Comparison of ENCODE assay signal across 12 cellular contexts in genomic region chr19:3537438-3538240, GRCh38. TPM values are rescaled to one million over a fixed set of nuclear protein-coding genes. Genes with fewer than 3 reads are reported as not detected.
DNase-seq lines count a peak whose midpoint lies in the region; ATAC-seq and TF ChIP-seq lines count a peak whose summit lies in the region.
"Had no signal": no experiment of that assay in that cellular context is flagged by ENCODE, and none has a peak within 500 bp of the region (broad histone marks: within the 10 kb centered on the region; RNA-seq: fewer than 3 reads in every experiment).

No MANE protein-coding gene starts in this region.

- H3K9me3 ChIP-seq in trophoblast cell (ENCODE audit: insufficient read depth, low read depth, low read length) (no peaks in the 10 kb centered on the region), BE2C (no peaks in the 10 kb centered on the region)

- H3K27me3 Mint-ChIP-seq in activated naive CD8-positive, alpha-beta T cell treated with anti-CD3 and anti-CD28 coated beads, Interleukin-2, amount 10 ng/mL, durations not matched to agents 7 days and 5 days = no peaks in the 10 kb centered on the region

- no peak for TF ChIP-seq CTCF in BE2C (IDR thresholded peaks at IDR 0.05; ENCODE audit: low read depth, low read length)

- peaks cover 1% of the 10 kb centered on the region for H3K4me1 Mint-ChIP-seq in activated naive CD8-positive, alpha-beta T cell treated with anti-CD3 and anti-CD28 coated beads, Interleukin-2, amount 10 ng/mL, durations not matched to agents 7 days and 5 days

- H3K79me2 ChIP-seq in trophoblast cell (ENCODE audit: control insufficient read depth, insufficient read depth, low read length, poor library complexity) = no peaks in the 10 kb centered on the region

- no peak overlapping the region for H3K4me3 ChIP-seq in trophoblast cell (ENCODE audit: low read depth, low read length)
- H3K4me3 ChIP-seq in BE2C (ENCODE audit: low read depth, low read length) = no peak overlapping the region
- H3K4me3 ChIP-seq: coronary artery had no signal

- H3K9me3 Mint-ChIP-seq in activated naive CD8-positive, alpha-beta T cell treated with anti-CD3 and anti-CD28 coated beads, Interleukin-2, amount 10 ng/mL, durations not matched to agents 7 days and 5 days = no peaks in the 10 kb centered on the region

- H2BK120ac ChIP-seq in trophoblast cell (ENCODE audit: insufficient read depth, low read length, poor library complexity) = no peak overlapping the region

- H3K27ac ChIP-seq in trophoblast cell (ENCODE audit: low read depth, low read length) = no peak overlapping the region

- peak; percentile 33 for DNase-seq in HK-2 (ENCODE audit: unreplicated experiment)
- no peak for DNase-seq in activated naive CD8-positive, alpha-beta T cell treated with anti-CD3 and anti-CD28 coated beads, Interleukin-2, amount 10 ng/mL, durations not matched to agents 7 days and 5 days
- peak; percentile 43 to 53 for DNase-seq in trophoblast cell
- no peak for DNase-seq in AG20443 (ENCODE audit: low spot score)
- no peak for DNase-seq in BE2C
- DNase-seq: NCI-H1048; NK-92 treated with Interleukin-12 subunit alpha and Interleukin-12 subunit beta, amount 100 ng/mL, for 24 hours; stimulated activated CD4-positive, alpha-beta T cell treated with anti-CD3 and anti-CD28 coated beads, Interleukin-15, amount 100 ng/mL, for 24 hours had no signal

- ATAC-seq in activated naive CD8-positive, alpha-beta T cell treated with anti-CD3 and anti-CD28 coated beads, Interleukin-2, amount 10 ng/mL, durations not matched to agents 7 days and 5 days (ENCODE audit: low read depth) = peak; percentile 9
- no peak for ATAC-seq in HG03095 (IDR thresholded peaks at IDR 0.05; ENCODE audit: unreplicated experiment)

- H4K8ac ChIP-seq in trophoblast cell (ENCODE audit: low read depth, low read length) = no peak overlapping the region

- H3K27ac Mint-ChIP-seq in activated naive CD8-positive, alpha-beta T cell treated with anti-CD3 and anti-CD28 coated beads, Interleukin-2, amount 10 ng/mL, durations not matched to agents 7 days and 5 days = peak overlapping the region; percentile 58

- no peak overlapping the region for H3K18ac ChIP-seq in trophoblast cell (ENCODE audit: low read length)

- H3K4me2 ChIP-seq in trophoblast cell (ENCODE audit: low read length) = no peak overlapping the region

- no peak overlapping the region for H3K14ac ChIP-seq in trophoblast cell (ENCODE audit: low read length)

- peak overlapping the region; percentile 9 for H2AK5ac ChIP-seq in trophoblast cell (ENCODE audit: low read length)

- H3K4me1 ChIP-seq in trophoblast cell (ENCODE audit: control insufficient read depth in 1 of 2, insufficient read depth in 2 of 2, low read length in 2 of 2) = peaks cover 2 to 11% of the 10 kb centered on the region in 2 experiments
- no peaks in the 10 kb centered on the region for H3K4me1 ChIP-seq in BE2C

- peak overlapping the region; percentile 41 for H2BK12ac ChIP-seq in trophoblast cell (ENCODE audit: low read length)

- H3K9ac ChIP-seq in trophoblast cell (ENCODE audit: low read length) = no peak overlapping the region

- H3K23ac ChIP-seq in trophoblast cell (ENCODE audit: low read length) = no peak overlapping the region

- H3K4me3 Mint-ChIP-seq in activated naive CD8-positive, alpha-beta T cell treated with anti-CD3 and anti-CD28 coated beads, Interleukin-2, amount 10 ng/mL, durations not matched to agents 7 days and 5 days = no peak overlapping the region

- no CpG with 5 or more reads among the region's 22 CpGs for WGBS in trophoblast cell (ENCODE audit: extremely low coverage, insufficient coverage, insufficient read length)

- no peak overlapping the region for H2BK5ac ChIP-seq in trophoblast cell (ENCODE audit: low read depth, low read length, poor library complexity)

- H3K36me3 Mint-ChIP-seq in activated naive CD8-positive, alpha-beta T cell treated with anti-CD3 and anti-CD28 coated beads, Interleukin-2, amount 10 ng/mL, durations not matched to agents 7 days and 5 days = peaks cover 17% of the 10 kb centered on the region

- peak overlapping the region; percentile 21 for H4K12ac ChIP-seq in trophoblast cell (ENCODE audit: low read depth, low read length)

- H3K4ac ChIP-seq in trophoblast cell (ENCODE audit: low read depth, low read length) = no peak overlapping the region

- no peak overlapping the region for H2AFZ ChIP-seq in trophoblast cell (ENCODE audit: insufficient read depth, low read length, poor library complexity)

- H3K36me3 ChIP-seq in trophoblast cell (ENCODE audit: control insufficient read depth in 1 of 2, insufficient read depth in 2 of 2, low read length in 2 of 2) (peaks cover 61 to 62% of the 10 kb centered on the region in 2 experiments), BE2C (peaks cover 24% of the 10 kb centered on the region)

- POLR2A ChIA-PET in activated naive CD8-positive, alpha-beta T cell treated with anti-CD3 and anti-CD28 coated beads, Interleukin-2, amount 10 ng/mL, durations not matched to agents 7 days and 5 days (lab: Charles Lee) = no interaction called here

- H4K91ac ChIP-seq in trophoblast cell (ENCODE audit: low read depth, low read length) = no peak overlapping the region

- H3K27me3 ChIP-seq in trophoblast cell (ENCODE audit: insufficient read depth, low read length) = no peaks in the 10 kb centered on the region
- no peaks in the 10 kb centered on the region for H3K27me3 ChIP-seq in BE2C

- no peaks in the 10 kb centered on the region for H3K79me1 ChIP-seq in trophoblast cell (ENCODE audit: low read length)

RNA-seq across cellular contexts. Expression of gene TEKTIP1, which starts 1.3 kb away (rescaled TPM):
- total RNA-seq in activated naive CD8-positive, alpha-beta T cell treated with anti-CD3 and anti-CD28 coated beads, Interleukin-2, amount 10 ng/mL, durations not matched to agents 7 days and 5 days = 10 to 100 TPM; 11.4 to 13.9 TPM
- 0.21 TPM in 1 of 2 replicates, not detected in the other for polyA plus RNA-seq in trophoblast cell (2013)
- 6.1 TPM for polyA plus RNA-seq in BE2C (2012; ENCODE audit: insufficient read depth, insufficient read length, low read depth)
- total RNA-seq: Daoy, myocyte had no signal

RNA-seq across cellular contexts. Expression of gene MFSD12, which starts 19.7 kb away (rescaled TPM):
- total RNA-seq in activated naive CD8-positive, alpha-beta T cell treated with anti-CD3 and anti-CD28 coated beads, Interleukin-2, amount 10 ng/mL, durations not matched to agents 7 days and 5 days = 10 to 100 TPM; 84.5 to 90.8 TPM
- polyA plus RNA-seq in trophoblast cell (2013) = 264 and 290 TPM in 2 replicates
- 119 TPM for polyA plus RNA-seq in BE2C (2012; ENCODE audit: insufficient read depth, insufficient read length, low read depth)

RNA-seq across cellular contexts. Expression of gene FZR1, which starts 31.5 kb away (rescaled TPM):
- total RNA-seq in activated naive CD8-positive, alpha-beta T cell treated with anti-CD3 and anti-CD28 coated beads, Interleukin-2, amount 10 ng/mL, durations not matched to agents 7 days and 5 days = 10 to 100 TPM; 82.9 to 83.6 TPM
- polyA plus RNA-seq in trophoblast cell (2013) = 47.0 and 52.8 TPM in 2 replicates
- 79.6 TPM for polyA plus RNA-seq in BE2C (2012; ENCODE audit: insufficient read depth, insufficient read length, low read depth)

RNA-seq across cellular contexts. Expression of gene HMG20B, which starts 35.1 kb away (rescaled TPM):
- 10 to 100 TPM; 58.5 to 59.5 TPM for total RNA-seq in activated naive CD8-positive, alpha-beta T cell treated with anti-CD3 and anti-CD28 coated beads, Interleukin-2, amount 10 ng/mL, durations not matched to agents 7 days and 5 days
- polyA plus RNA-seq in trophoblast cell (2013) = 165 and 170 TPM in 2 replicates
- polyA plus RNA-seq in BE2C (2012; ENCODE audit: insufficient read depth, insufficient read length, low read depth) = 136 TPM

RNA-seq across cellular contexts. Expression of gene DOHH, which starts 37.2 kb away (rescaled TPM):
- total RNA-seq in activated naive CD8-positive, alpha-beta T cell treated with anti-CD3 and anti-CD28 coated beads, Interleukin-2, amount 10 ng/mL, durations not matched to agents 7 days and 5 days = 10 to 100 TPM in 1 of 2 experiments, 1 to 10 TPM in 1; 9.9 to 12.1 TPM
- polyA plus RNA-seq in trophoblast cell (2013) = 5.3 and 5.8 TPM in 2 replicates
- 76.3 TPM for polyA plus RNA-seq in BE2C (2012; ENCODE audit: insufficient read depth, insufficient read length, low read depth)

Comparison
In these comparisons a context has a peak if more than half of its experiments do, and no peak if none do; other contexts are left out.
1. DNase-seq: peak in HK-2 (single experiment) and trophoblast cell (2 of 2); none in activated naive CD8-positive, alpha-beta T cell treated with anti-CD3 and anti-CD28 coated beads, Interleukin-2, amount 10 ng/mL, durations not matched to agents 7 days and 5 days (single experiment), AG20443 (single experiment) and BE2C (single experiment).